In the genomic region with DNA sequence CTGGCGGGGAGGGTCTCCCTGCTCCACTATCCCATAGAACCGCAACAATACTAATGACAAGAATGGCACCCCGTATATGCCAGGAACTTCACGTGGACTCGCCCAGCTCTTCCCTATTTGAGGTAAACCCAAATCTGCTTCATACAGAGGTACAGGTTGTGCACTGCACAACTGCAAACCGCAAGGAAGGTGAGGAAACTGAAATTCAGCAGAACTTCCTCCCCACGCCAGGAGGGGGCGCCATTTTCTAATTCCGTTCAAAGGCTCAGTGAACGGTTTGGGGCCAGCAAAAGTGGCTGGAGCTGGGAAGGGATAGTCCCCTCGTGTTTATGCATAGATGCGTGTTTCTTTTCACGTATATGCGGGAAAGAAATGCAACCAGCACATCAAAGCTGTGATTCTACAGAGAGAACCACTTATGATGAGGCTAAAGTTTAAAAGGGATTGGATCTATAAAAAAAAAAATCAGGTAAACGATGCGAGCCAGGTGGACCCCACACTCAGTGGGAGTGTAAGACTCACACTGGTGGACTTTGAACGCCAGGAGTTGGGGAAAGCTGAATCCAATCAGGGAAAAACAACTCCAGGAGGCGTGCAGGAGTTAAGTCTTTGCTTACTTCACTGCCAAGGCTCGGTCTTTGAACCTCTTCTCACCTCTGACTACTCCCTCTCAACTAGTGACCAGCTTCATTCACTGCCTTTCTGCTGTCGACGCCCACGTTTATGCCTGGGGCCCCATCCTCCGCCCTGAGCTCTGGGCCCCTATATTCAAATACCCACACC, we compare ENCODE assay signal across 8 cellular contexts. TPM values are rescaled to one million over a fixed set of nuclear protein-coding genes. Genes with fewer than 3 reads are reported as not detected.
DNase-seq lines count a peak whose midpoint lies in the region; ATAC-seq and TF ChIP-seq lines count a peak whose summit lies in the region.

No MANE protein-coding gene starts in this region.

- TF ChIP-seq CTCF in glutamatergic neuron (IDR thresholded peaks at IDR 0.05; ENCODE audit: partially characterized antibody, unreplicated experiment): peak; percentile 98

- no peak for ATAC-seq in GM18511 (IDR thresholded peaks at IDR 0.05; ENCODE audit: unreplicated experiment)

- DNase-seq in NCI-H82 (lab: John Stamatoyannopoulos, UW) (peak; percentile 49), NCI-H82 treated with DMSO at 0.1 percent for 48 hours (lab: John Stamatoyannopoulos, UW; ENCODE audit: unreplicated experiment) (no peak), NAMALWA (ENCODE audit: low spot score) (peak; percentile 68), activated T-cell treated with anti-CD3 and anti-CD28 coated beads for 4 hours (peak; percentile 27), glutamatergic neuron (peak; percentile 65), epidermal melanocyte (ENCODE audit: insufficient read length, low spot score) (no peak)
- peak; percentile 45 to 52 for DNase-seq in stimulated activated CD4-positive, alpha-beta T cell treated with anti-CD3 and anti-CD28 coated beads, Interleukin-2, amount 100 ng/mL, for 48 hours

- H3K9me3 Mint-ChIP-seq in glutamatergic neuron (ENCODE audit: unreplicated experiment): peaks cover 10% of the 10 kb centered on the region

- H3K27ac Mint-ChIP-seq in glutamatergic neuron (ENCODE audit: unreplicated experiment): no peak overlapping the region

- peaks cover 4% of the 10 kb centered on the region for H3K36me3 Mint-ChIP-seq in glutamatergic neuron (ENCODE audit: unreplicated experiment)

- no peak overlapping the region for H3K4me3 Mint-ChIP-seq in glutamatergic neuron (ENCODE audit: unreplicated experiment)

- H3K4me1 Mint-ChIP-seq in glutamatergic neuron (ENCODE audit: low read depth, unreplicated experiment): no peaks in the 10 kb centered on the region

- peaks cover 22% of the 10 kb centered on the region for H3K27me3 Mint-ChIP-seq in glutamatergic neuron (ENCODE audit: unreplicated experiment)

RNA-seq across cellular contexts. Expression of a gene that starts 20.3 kb away (rescaled TPM):
- 10.4 TPM for total RNA-seq in glutamatergic neuron (ENCODE audit: unreplicated experiment)

RNA-seq across cellular contexts. Expression of a gene that starts 29.8 kb away (rescaled TPM):
- 15.6 TPM for total RNA-seq in glutamatergic neuron (ENCODE audit: unreplicated experiment)

RNA-seq across cellular contexts. Expression of a gene that starts 50.1 kb away (rescaled TPM):
- 19.0 TPM for total RNA-seq in glutamatergic neuron (ENCODE audit: unreplicated experiment)

RNA-seq across cellular contexts. Expression of a gene that starts 53.7 kb away (rescaled TPM):
- total RNA-seq in glutamatergic neuron (ENCODE audit: unreplicated experiment): 4.0 TPM

Comparison
In these comparisons a context has a peak if more than half of its experiments do, and no peak if none do; other contexts are left out.
1. DNase-seq: peak in NCI-H82 (single experiment), NAMALWA (single experiment), activated T-cell treated with anti-CD3 and anti-CD28 coated beads for 4 hours (single experiment), glutamatergic neuron (single experiment) and stimulated activated CD4-positive, alpha-beta T cell treated with anti-CD3 and anti-CD28 coated beads, Interleukin-2, amount 100 ng/mL, for 48 hours (2 of 2); none in NCI-H82 treated with DMSO at 0.1 percent for 48 hours (single experiment) and epidermal melanocyte (single experiment).